In genomic region chr17:3879181-3879580, GRCh38 we compare ENCODE assay signal across 11 cellular contexts. TPM values are rescaled to one million over a fixed set of nuclear protein-coding genes. Genes with fewer than 3 reads are reported as not detected.
DNase-seq lines count a peak whose midpoint lies in the region; ATAC-seq and TF ChIP-seq lines count a peak whose summit lies in the region.
"Had no signal": no experiment of that assay in that cellular context is flagged by ENCODE, and none has a peak within 500 bp of the region (broad histone marks: within the 10 kb centered on the region; RNA-seq: fewer than 3 reads in every experiment).

No MANE protein-coding gene starts in this region.

- H3K27ac ChIP-seq in endodermal cell (ENCODE audit: low read depth, low read length) (peak overlapping the region; percentile 87), thyroid gland (no peak overlapping the region)

- no peak for TF ChIP-seq CTCF in endodermal cell (conservative IDR thresholded peaks at IDR 0.05)
- no peak for TF ChIP-seq CTCF in nephron (IDR thresholded peaks at IDR 0.05; ENCODE audit: unreplicated experiment in 3 of 3)
- TF ChIP-seq CTCF in thyroid gland (IDR thresholded peaks at IDR 0.05) = no peak

- TF ChIP-seq POLR2A in thyroid gland (IDR thresholded peaks at IDR 0.05) = no peak

- H3K4me1 Mint-ChIP-seq in endodermal cell (peaks cover 10% of the 10 kb centered on the region), nephron (peaks cover 32% of the 10 kb centered on the region)

- H3K4me1 ChIP-seq in endodermal cell (ENCODE audit: control insufficient read depth, insufficient read depth, low read length) = no peaks in the 10 kb centered on the region
- peaks cover 0 to 9% of the 10 kb centered on the region in 2 donors for H3K4me1 ChIP-seq in thyroid gland

- ATAC-seq in GM21423 (IDR thresholded peaks at IDR 0.05; ENCODE audit: unreplicated experiment) (no peak), HG02885 (IDR thresholded peaks at IDR 0.05; ENCODE audit: poor library complexity, unreplicated experiment) (no peak), HG03342 (IDR thresholded peaks at IDR 0.05; ENCODE audit: unreplicated experiment) (no peak)

- DNase-seq in EL = peak; percentile 48
- DNase-seq in NCI-H82 (lab: John Stamatoyannopoulos, UW) = peak; percentile 100
- no peak for DNase-seq in endodermal cell
- DNase-seq in thyroid gland = no peak
- DNase-seq: cortex of kidney, DMS153 had no signal

- H3K9me3 ChIP-seq in endodermal cell (ENCODE audit: control insufficient read depth, low read length) (no peaks in the 10 kb centered on the region), thyroid gland (no peaks in the 10 kb centered on the region)

- no peak overlapping the region for H3K4me3 Mint-ChIP-seq in endodermal cell
- peak overlapping the region in 1 of 3 experiments; percentile 10 for H3K4me3 Mint-ChIP-seq in nephron

- H3K27me3 Mint-ChIP-seq in endodermal cell (ENCODE audit: insufficient read depth) (no peaks in the 10 kb centered on the region), nephron (ENCODE audit: low read depth) (peaks cover 10% of the 10 kb centered on the region)

- no peaks in the 10 kb centered on the region for H3K9me3 Mint-ChIP-seq in endodermal cell
- no peaks in the 10 kb centered on the region for H3K9me3 Mint-ChIP-seq in nephron

- 59 to 83% methylated on average over 4 to 5 of the region's 5 CpGs for WGBS in endodermal cell (ENCODE audit: insufficient coverage in 1 of 2, insufficient read length in 1 of 2), 2 experiments
- 85 to 94% methylated on average over 5 of the region's 5 CpGs for WGBS in thyroid gland, 2 donors

- H3K4me3 ChIP-seq in endodermal cell (ENCODE audit: low read length) (no peak overlapping the region), thyroid gland (replicated peaks in 1 of 3) (no peak overlapping the region)

- no peak overlapping the region for H3K9ac ChIP-seq in endodermal cell (ENCODE audit: extremely low read depth, low read length, poor library complexity, severe bottlenecking)

- intact Hi-C loops in thyroid gland (cut with DNase I) = no loop called here

- peaks cover 12% of the 10 kb centered on the region for H3K36me3 Mint-ChIP-seq in endodermal cell (ENCODE audit: low read depth)
- peaks cover 6% of the 10 kb centered on the region for H3K36me3 Mint-ChIP-seq in nephron (ENCODE audit: low read depth)

- H3K27me3 ChIP-seq in endodermal cell (ENCODE audit: control insufficient read depth, insufficient read depth, low read length, poor library complexity, severe bottlenecking) (no peaks in the 10 kb centered on the region), thyroid gland (no peaks in the 10 kb centered on the region)

- H3K27ac Mint-ChIP-seq in endodermal cell (peak overlapping the region; percentile 74), nephron (peak overlapping the region; percentile 23 to 66 (median 45))

- H3K36me3 ChIP-seq in endodermal cell (ENCODE audit: control insufficient read depth, insufficient read depth, low read length) (no peaks in the 10 kb centered on the region), thyroid gland (peaks cover 0 to 7% of the 10 kb centered on the region in 2 donors)

RNA-seq across cellular contexts. Expression of gene CAMKK1, which starts 13.7 kb away (rescaled TPM):
- 1 to 10 TPM; 3.8 to 6.3 TPM for total RNA-seq in endodermal cell
- 5.4 TPM for polyA plus RNA-seq in endodermal cell (2013, experiment 1 of 2)
- 5.2 TPM for polyA plus RNA-seq in endodermal cell (2013, experiment 2 of 2)
- total RNA-seq in thyroid gland = 10 to 100 TPM in 1 of 4 donors, 1 to 10 TPM in 3; 5.9 to 10.1 (median 7.9) TPM

RNA-seq across cellular contexts. Expression of gene NCBP3, which starts 33.1 kb away (rescaled TPM):
- total RNA-seq in endodermal cell (10 to 100 TPM; 74.5 to 75.9 TPM), thyroid gland (100 to 1,000 TPM in 1 of 4 donors, 10 to 100 TPM in 3; 28.4 to 265 (median 36.1) TPM)
- 72.1 TPM for polyA plus RNA-seq in endodermal cell (2013, experiment 1 of 2)
- 66.8 TPM for polyA plus RNA-seq in endodermal cell (2013, experiment 2 of 2)

RNA-seq across cellular contexts. Expression of gene P2RX1, which starts 37.1 kb away (rescaled TPM):
- total RNA-seq in endodermal cell (not detected), thyroid gland (under 1 TPM in 3 of 4 donors, not detected in 1; 0.11 to 0.54 (median 0.21) TPM)
- polyA plus RNA-seq in endodermal cell (2013, experiment 1 of 2) = not detected
- not detected for polyA plus RNA-seq in endodermal cell (2013, experiment 2 of 2)
- total RNA-seq: NCI-H460 had no signal

Comparison
In these comparisons a context has a peak if more than half of its experiments do, and no peak if none do; other contexts are left out.
1. DNase-seq: peak in EL (single experiment) and NCI-H82 (single experiment); none in endodermal cell (single experiment) and thyroid gland (0 of 2).